Comparison of ENCODE assay signal across 6 cellular contexts in genomic region chrX:154388094-154388493, GRCh38. TPM values are rescaled to one million over a fixed set of nuclear protein-coding genes. Genes with fewer than 3 reads are reported as not detected.
DNase-seq lines count a peak whose midpoint lies in the region; ATAC-seq, FAIRE-seq and TF ChIP-seq lines count a peak whose summit lies in the region.
"Not testable (repeated sequence)": the region's sequence is repeated elsewhere in the genome, so short reads cannot be mapped to it uniquely, and the experiment has no call there.

No MANE protein-coding gene starts in this region.

- H3K27ac Mint-ChIP-seq in activated CD8-positive, alpha-beta T cell treated with anti-CD3 and anti-CD28 coated beads, Interleukin-2, amount 10 ng/mL, durations not matched to agents 7 days and 5 days: not testable (repeated sequence)

- DNase-seq in activated CD8-positive, alpha-beta T cell treated with anti-CD3 and anti-CD28 coated beads, Interleukin-2, amount 10 ng/mL, durations not matched to agents 7 days and 5 days; Right ventricle myocardium superior; psoas muscle: not testable (repeated sequence)

- not testable (repeated sequence) for H3K4me1 Mint-ChIP-seq in activated CD8-positive, alpha-beta T cell treated with anti-CD3 and anti-CD28 coated beads, Interleukin-2, amount 10 ng/mL, durations not matched to agents 7 days and 5 days (ENCODE audit: low read depth)

- not testable (repeated sequence) for H3K4me1 ChIP-seq in psoas muscle

- not testable (repeated sequence) for H3K36me3 ChIP-seq in psoas muscle (ENCODE audit: insufficient read depth in 1 of 2, low read depth in 1 of 2)

- not testable (repeated sequence) for TF ChIP-seq CTCF in psoas muscle (IDR thresholded peaks at IDR 0.05)

- intact Hi-C loops in Right ventricle myocardium superior (cut with DNase I); psoas muscle (cut with DNase I): not testable (repeated sequence)

- not testable (repeated sequence) for H3K27me3 ChIP-seq in psoas muscle (ENCODE audit: insufficient read depth in 3 of 3, low read length in 2 of 3)

- CTCF ChIA-PET in activated CD8-positive, alpha-beta T cell treated with anti-CD3 and anti-CD28 coated beads, Interleukin-2, amount 10 ng/mL, durations not matched to agents 7 days and 5 days (lab: Charles Lee): not testable (repeated sequence)

- H3K9me3 Mint-ChIP-seq in activated CD8-positive, alpha-beta T cell treated with anti-CD3 and anti-CD28 coated beads, Interleukin-2, amount 10 ng/mL, durations not matched to agents 7 days and 5 days (ENCODE audit: insufficient read depth): not testable (repeated sequence)

- FAIRE-seq in G401.6 (lab: Jason Lieb, UNC): peak; percentile 95

- not testable (repeated sequence) for H3K27me3 Mint-ChIP-seq in activated CD8-positive, alpha-beta T cell treated with anti-CD3 and anti-CD28 coated beads, Interleukin-2, amount 10 ng/mL, durations not matched to agents 7 days and 5 days (ENCODE audit: low read depth)

- H3K9me3 ChIP-seq in psoas muscle: not testable (repeated sequence)

- not testable (repeated sequence) for H3K4me3 ChIP-seq in psoas muscle

- POLR2A ChIA-PET in activated CD8-positive, alpha-beta T cell treated with anti-CD3 and anti-CD28 coated beads, Interleukin-2, amount 10 ng/mL, durations not matched to agents 7 days and 5 days (lab: Charles Lee): not testable (repeated sequence)

- whole genome bisulfite sequencing in psoas muscle, 3 donors: no CpG with 5 or more reads among the region's 20 CpGs

- not testable (repeated sequence) for H3K4me3 Mint-ChIP-seq in activated CD8-positive, alpha-beta T cell treated with anti-CD3 and anti-CD28 coated beads, Interleukin-2, amount 10 ng/mL, durations not matched to agents 7 days and 5 days

- ATAC-seq in GM21515 (IDR thresholded peaks at IDR 0.05; ENCODE audit: unreplicated experiment): peak; percentile 30
- ATAC-seq in HG03280 (IDR thresholded peaks at IDR 0.05; ENCODE audit: unreplicated experiment): peak; percentile 34
- ATAC-seq in activated CD8-positive, alpha-beta T cell treated with anti-CD3 and anti-CD28 coated beads, Interleukin-2, amount 10 ng/mL, durations not matched to agents 7 days and 5 days: peak; percentile 25
- peak; percentile 37 for ATAC-seq in Right ventricle myocardium superior (ENCODE audit: poor library complexity)
- peak; percentile 8 to 29 (median 20) for ATAC-seq in psoas muscle

- not testable (repeated sequence) for H3K27ac ChIP-seq in psoas muscle

- H3K36me3 Mint-ChIP-seq in activated CD8-positive, alpha-beta T cell treated with anti-CD3 and anti-CD28 coated beads, Interleukin-2, amount 10 ng/mL, durations not matched to agents 7 days and 5 days (ENCODE audit: low read depth): not testable (repeated sequence)

RNA-seq across cellular contexts. Expression of gene EMD, which starts 9.0 kb away (rescaled TPM):
- 10 to 100 TPM; 65.9 to 66.0 TPM for total RNA-seq in activated CD8-positive, alpha-beta T cell treated with anti-CD3 and anti-CD28 coated beads, Interleukin-2, amount 10 ng/mL, durations not matched to agents 7 days and 5 days
- 49.2 TPM for total RNA-seq in Right ventricle myocardium superior
- total RNA-seq in psoas muscle: 10 to 100 TPM; 61.1 to 78.2 (median 66.5) TPM
- 100 to 1,000 TPM in 1 of 3 donors, 10 to 100 TPM in 2; 91.6 to 101 (median 94.9) TPM for polyA plus RNA-seq in psoas muscle

RNA-seq across cellular contexts. Expression of gene RPL10, which starts 10.1 kb away (rescaled TPM):
- total RNA-seq in activated CD8-positive, alpha-beta T cell treated with anti-CD3 and anti-CD28 coated beads, Interleukin-2, amount 10 ng/mL, durations not matched to agents 7 days and 5 days: 1,000 to 10,000 TPM; 2,758 to 2,862 TPM
- 2,020 TPM for total RNA-seq in Right ventricle myocardium superior
- 1,000 to 10,000 TPM; 1,403 to 2,633 (median 2,325) TPM for total RNA-seq in psoas muscle
- 1,000 to 10,000 TPM; 4,938 to 5,433 (median 5,248) TPM for polyA plus RNA-seq in psoas muscle

RNA-seq across cellular contexts. Expression of gene FLNA, which starts 13.7 kb away (rescaled TPM):
- 1,000 to 10,000 TPM; 1,371 to 1,454 TPM for total RNA-seq in activated CD8-positive, alpha-beta T cell treated with anti-CD3 and anti-CD28 coated beads, Interleukin-2, amount 10 ng/mL, durations not matched to agents 7 days and 5 days
- total RNA-seq in Right ventricle myocardium superior (216 TPM), psoas muscle (10 to 100 TPM; 66.9 to 92.5 (median 76.4) TPM)
- 100 to 1,000 TPM in 1 of 3 donors, 10 to 100 TPM in 2; 45.7 to 106 (median 56.0) TPM for polyA plus RNA-seq in psoas muscle

RNA-seq across cellular contexts. Expression of gene DNASE1L1, which starts 21.0 kb away (rescaled TPM):
- 10 to 100 TPM; 22.5 to 26.5 TPM for total RNA-seq in activated CD8-positive, alpha-beta T cell treated with anti-CD3 and anti-CD28 coated beads, Interleukin-2, amount 10 ng/mL, durations not matched to agents 7 days and 5 days
- total RNA-seq in Right ventricle myocardium superior (57.7 TPM), psoas muscle (100 to 1,000 TPM in 2 of 4 donors, 10 to 100 TPM in 2; 72.6 to 149 (median 111) TPM)
- 10 to 100 TPM; 42.2 to 75.1 (median 71.1) TPM for polyA plus RNA-seq in psoas muscle

RNA-seq across cellular contexts. Expression of gene TAFAZZIN, which starts 23.2 kb away (rescaled TPM):
- total RNA-seq in activated CD8-positive, alpha-beta T cell treated with anti-CD3 and anti-CD28 coated beads, Interleukin-2, amount 10 ng/mL, durations not matched to agents 7 days and 5 days: 10 to 100 TPM; 76.5 to 77.4 TPM
- total RNA-seq in Right ventricle myocardium superior: 36.1 TPM
- total RNA-seq in psoas muscle: 10 to 100 TPM; 17.7 to 25.5 (median 23.6) TPM
- polyA plus RNA-seq in psoas muscle: 10 to 100 TPM; 19.2 to 21.8 (median 20.7) TPM
